ENCODE assay signal across 24 cellular contexts in genomic region chr5:139121120-139121519, GRCh38.
"Had no signal": no experiment of that assay in that cellular context is flagged by ENCODE, and none has a peak within 500 bp of the region (broad histone marks: within the 10 kb centered on the region; RNA-seq: fewer than 3 reads in every experiment).

No MANE protein-coding gene starts in this region.

- H3K9me3 ChIP-seq: gastrocnemius medialis, mucosa of descending colon, spleen, upper lobe of right lung had no signal

- H3K36me3 Mint-ChIP-seq: activated naive CD4-positive, alpha-beta T cell treated with anti-CD3 and anti-CD28 coated beads, Interleukin-2, amount 10 ng/mL, durations not matched to agents 7 days and 5 days had no signal

- H3K4me1 Mint-ChIP-seq: activated CD4-positive, alpha-beta T cell treated with anti-CD3 and anti-CD28 coated beads, Interleukin-2, amount 10 ng/mL, durations not matched to agents 24 days and 14 days; activated naive CD4-positive, alpha-beta T cell treated with anti-CD3 and anti-CD28 coated beads, Interleukin-2, amount 10 ng/mL, durations not matched to agents 7 days and 5 days; activated naive CD8-positive, alpha-beta T cell treated with anti-CD3 and anti-CD28 coated beads, Interleukin-2, amount 10 ng/mL, durations not matched to agents 7 days and 5 days had no signal

- DNase-seq: activated CD4-positive, alpha-beta memory T cell treated with anti-CD3 and anti-CD28 coated beads for 36 hours; activated CD4-positive, alpha-beta T cell treated with anti-CD3 and anti-CD28 coated beads, Interleukin-2, amount 10 ng/mL, durations not matched to agents 24 days and 14 days; activated CD4-positive, CD25-positive, alpha-beta regulatory T cell treated with anti-CD3 and anti-CD28 coated beads, Interleukin-2, amount 50 U/mL, for 72 hours; activated CD8-positive, alpha-beta memory T cell treated with anti-CD3 and anti-CD28 coated beads, Interleukin-2, amount 50 U/mL, for 48 hours; activated gamma-delta T cell; activated naive CD4-positive, alpha-beta T cell treated with anti-CD3 and anti-CD28 coated beads, Interleukin-2, amount 10 ng/mL, durations not matched to agents 7 days and 5 days; activated naive CD8-positive, alpha-beta T cell treated with anti-CD3 and anti-CD28 coated beads, Interleukin-2, amount 10 ng/mL, durations not matched to agents 7 days and 5 days; activated T-cell treated with anti-CD3 and anti-CD28 coated beads, Interleukin-2, amount 50 U/mL, for 24 hours; effector memory CD4-positive, alpha-beta T cell; erythroblast; gastrocnemius medialis; hypothalamus; immature natural killer cell; kidney; mesendoderm; mucosa of descending colon; spleen; stimulated activated CD4-positive, alpha-beta T cell treated with anti-CD3 and anti-CD28 coated beads, Interleukin-2, amount 100 ng/mL, for 48 hours; stimulated activated naive CD4-positive, alpha-beta T cell treated with Interleukin-2 at 50 U/mL for 16 hours; T-helper 2 cell; upper lobe of right lung had no signal

- H3K27me3 ChIP-seq: gastrocnemius medialis, spleen, upper lobe of right lung had no signal

- H3K27ac Mint-ChIP-seq: activated CD4-positive, alpha-beta memory T cell treated with anti-CD3 and anti-CD28 coated beads for 36 hours; activated CD4-positive, alpha-beta T cell treated with anti-CD3 and anti-CD28 coated beads, Interleukin-2, amount 10 ng/mL, durations not matched to agents 24 days and 14 days; activated naive CD4-positive, alpha-beta T cell treated with anti-CD3 and anti-CD28 coated beads, Interleukin-2, amount 10 ng/mL, durations not matched to agents 7 days and 5 days; activated naive CD8-positive, alpha-beta T cell treated with anti-CD3 and anti-CD28 coated beads, Interleukin-2, amount 10 ng/mL, durations not matched to agents 7 days and 5 days; activated T-cell treated with anti-CD3 and anti-CD28 coated beads, Interleukin-2, amount 50 U/mL, for 24 hours; immature natural killer cell; progenitor cell of endocrine pancreas had no signal

- H3K4me3 Mint-ChIP-seq: activated CD4-positive, alpha-beta memory T cell treated with anti-CD3 and anti-CD28 coated beads for 36 hours; activated CD4-positive, alpha-beta T cell treated with anti-CD3 and anti-CD28 coated beads, Interleukin-2, amount 10 ng/mL, durations not matched to agents 24 days and 14 days; activated naive CD4-positive, alpha-beta T cell treated with anti-CD3 and anti-CD28 coated beads, Interleukin-2, amount 10 ng/mL, durations not matched to agents 7 days and 5 days; activated naive CD8-positive, alpha-beta T cell treated with anti-CD3 and anti-CD28 coated beads, Interleukin-2, amount 10 ng/mL, durations not matched to agents 7 days and 5 days; activated T-cell treated with anti-CD3 and anti-CD28 coated beads, Interleukin-2, amount 50 U/mL, for 24 hours; immature natural killer cell; nephron had no signal

- H3K27ac ChIP-seq: spleen, upper lobe of right lung had no signal

- H3K4me1 ChIP-seq: upper lobe of right lung had no signal

- ATAC-seq: mucosa of descending colon, upper lobe of right lung had no signal

- H3K9me3 Mint-ChIP-seq: activated CD4-positive, alpha-beta memory T cell treated with anti-CD3 and anti-CD28 coated beads for 36 hours; activated CD4-positive, alpha-beta T cell treated with anti-CD3 and anti-CD28 coated beads, Interleukin-2, amount 10 ng/mL, durations not matched to agents 24 days and 14 days; activated naive CD4-positive, alpha-beta T cell treated with anti-CD3 and anti-CD28 coated beads, Interleukin-2, amount 10 ng/mL, durations not matched to agents 7 days and 5 days; activated naive CD8-positive, alpha-beta T cell treated with anti-CD3 and anti-CD28 coated beads, Interleukin-2, amount 10 ng/mL, durations not matched to agents 7 days and 5 days; activated T-cell treated with anti-CD3 and anti-CD28 coated beads, Interleukin-2, amount 50 U/mL, for 24 hours; immature natural killer cell; nephron had no signal

- H3K27me3 Mint-ChIP-seq: activated CD4-positive, alpha-beta memory T cell treated with anti-CD3 and anti-CD28 coated beads for 36 hours; activated CD4-positive, alpha-beta T cell treated with anti-CD3 and anti-CD28 coated beads, Interleukin-2, amount 10 ng/mL, durations not matched to agents 24 days and 14 days; activated naive CD4-positive, alpha-beta T cell treated with anti-CD3 and anti-CD28 coated beads, Interleukin-2, amount 10 ng/mL, durations not matched to agents 7 days and 5 days; activated naive CD8-positive, alpha-beta T cell treated with anti-CD3 and anti-CD28 coated beads, Interleukin-2, amount 10 ng/mL, durations not matched to agents 7 days and 5 days; activated T-cell treated with anti-CD3 and anti-CD28 coated beads, Interleukin-2, amount 50 U/mL, for 24 hours; progenitor cell of endocrine pancreas had no signal

- H3K4me3 ChIP-seq: gastrocnemius medialis, lung, mucosa of descending colon, spleen, upper lobe of right lung had no signal
